10 cellular contexts compared by ENCODE assay signal in genomic region chr9:21836437-21837161, GRCh38. TPM values are rescaled to one million over a fixed set of nuclear protein-coding genes. Genes with fewer than 3 reads are reported as not detected.
DNase-seq lines count a peak whose midpoint lies in the region; ATAC-seq and TF ChIP-seq lines count a peak whose summit lies in the region.
"Had no signal": no experiment of that assay in that cellular context is flagged by ENCODE, and none has a peak within 500 bp of the region (broad histone marks: within the 10 kb centered on the region; RNA-seq: fewer than 3 reads in every experiment).

No MANE protein-coding gene starts in this region.

- TF ChIP-seq CTCF in osteoblast (IDR thresholded peaks at IDR 0.05; ENCODE audit: extremely low read depth, low read depth, low read length), result no peak

- H3K9me3 ChIP-seq in osteoblast (ENCODE audit: low read depth, low read length), result no peaks in the 10 kb centered on the region
- H3K9me3 ChIP-seq in aorta (ENCODE audit: control insufficient read depth, low read length), result peaks cover 3% of the 10 kb centered on the region

- WGBS in aorta, 2 donors, result 72 to 76% methylated on average over 7 of the region's 7 CpGs

- ATAC-seq in GM18511 (IDR thresholded peaks at IDR 0.05; ENCODE audit: unreplicated experiment) (no peak), aorta (ENCODE audit: low FRiP score) (no peak)

- peak overlapping the region; percentile 52 for H2AFZ ChIP-seq in osteoblast (ENCODE audit: low read length)

- H3K4me3 ChIP-seq in osteoblast (ENCODE audit: insufficient read depth, low read length) (peak overlapping the region; percentile 31), aorta (ENCODE audit: low read length in 2 of 2) (no peak overlapping the region)

- H4K20me1 ChIP-seq in osteoblast (ENCODE audit: insufficient read depth, low read length), result no peaks in the 10 kb centered on the region

- H3K4me1 ChIP-seq in osteoblast (ENCODE audit: insufficient read depth, low read length), result peaks cover 43% of the 10 kb centered on the region
- H3K4me1 ChIP-seq in aorta (ENCODE audit: control insufficient read depth in 1 of 2, insufficient read depth in 2 of 2, low read length in 2 of 2), result no peaks in the 10 kb centered on the region

- DNase-seq in ELR (ENCODE audit: low read depth), result peak; percentile 100
- DNase-seq in NCI-H2029 treated with DMSO at 0.1 percent for 48 hours (lab: John Stamatoyannopoulos, UW), result peak; percentile 47
- peak; percentile 96 for DNase-seq in dermis blood vessel endothelial cell
- DNase-seq in osteoblast (ENCODE audit: insufficient read length, low spot score, missing footprints), result peak; percentile 94
- DNase-seq in NCI-H524 treated with DMSO at 0.1 percent for 48 hours (lab: John Stamatoyannopoulos, UW), result no peak
- DNase-seq in aorta, result no peak
- no peak for DNase-seq in HuH-7.5 (ENCODE audit: low spot score)
- DNase-seq: NCI-H2081 treated with DMSO at 0.1 percent for 48 hours; stimulated activated naive CD4-positive, alpha-beta T cell had no signal

- peaks cover 61% of the 10 kb centered on the region for H3K36me3 ChIP-seq in osteoblast (ENCODE audit: insufficient read depth, low read length)
- peaks cover 19 to 22% of the 10 kb centered on the region in 2 donors for H3K36me3 ChIP-seq in aorta (ENCODE audit: control insufficient read depth in 1 of 2, insufficient read depth in 2 of 2, low read length in 1 of 2)

- peaks cover 25% of the 10 kb centered on the region for H3K79me2 ChIP-seq in osteoblast (ENCODE audit: insufficient read depth, low read length)

- peak overlapping the region; percentile 49 for H3K4me2 ChIP-seq in osteoblast (ENCODE audit: insufficient read depth, low read length)

- intact Hi-C loops in aorta (cut with DNase I), result no loop called here

- H3K27ac ChIP-seq in osteoblast (ENCODE audit: low read depth, low read length), result peak overlapping the region; percentile 96
- H3K27ac ChIP-seq in aorta (ENCODE audit: low read depth in 1 of 2, low read length in 2 of 2), result no peak overlapping the region

- no peaks in the 10 kb centered on the region for H3K27me3 ChIP-seq in osteoblast (ENCODE audit: insufficient read depth, low read length)
- H3K27me3 ChIP-seq in aorta (ENCODE audit: control insufficient read depth in 1 of 2, insufficient read depth in 2 of 2, low read length in 1 of 2), result no peaks in the 10 kb centered on the region

RNA-seq across cellular contexts. Expression of gene MTAP, which starts 34.2 kb away (rescaled TPM):
- total RNA-seq in dermis blood vessel endothelial cell, result 19.2 and 36.9 TPM in 2 replicates
- total RNA-seq in osteoblast, result 30.4 and 35.9 TPM in 2 replicates
- total RNA-seq in aorta, result 10 to 100 TPM; 28.5 to 41.1 TPM
- 10 to 100 TPM in 1 of 2 donors, 1 to 10 TPM in 1; 4.0 to 10.9 TPM for polyA plus RNA-seq in aorta

Comparison
In these comparisons a context has a peak if more than half of its experiments do, and no peak if none do; other contexts are left out.
1. DNase-seq: peak in ELR (single experiment), NCI-H2029 treated with DMSO at 0.1 percent for 48 hours (single experiment), dermis blood vessel endothelial cell (single experiment) and osteoblast (single experiment); none in NCI-H524 treated with DMSO at 0.1 percent for 48 hours (single experiment), aorta (0 of 2) and HuH-7.5 (single experiment).